In genomic region chr15:80127911-80128310, GRCh38 we compare ENCODE assay signal across 21 cellular contexts. TPM values are rescaled to one million over a fixed set of nuclear protein-coding genes. Genes with fewer than 3 reads are reported as not detected.
A peak's percentile ranks its signal among the peaks of the same experiment; 100 is the strongest.
DNase-seq lines count a peak whose midpoint lies in the region; ATAC-seq, FAIRE-seq and TF ChIP-seq lines count a peak whose summit lies in the region.
"Had no signal": no experiment of that assay in that cellular context is flagged by ENCODE, and none has a peak within 500 bp of the region (broad histone marks: within the 10 kb centered on the region; RNA-seq: fewer than 3 reads in every experiment).

No MANE protein-coding gene starts in this region.

- peaks cover 11% of the 10 kb centered on the region for H3K4me1 Mint-ChIP-seq in HFFc6 (ENCODE audit: low read depth)
- H3K4me1 Mint-ChIP-seq in endodermal cell = no peaks in the 10 kb centered on the region
- H3K4me1 Mint-ChIP-seq: B cell had no signal

- H3K4me2 ChIP-seq in GM23248 (ENCODE audit: unreplicated experiment) = no peak overlapping the region
- no peak overlapping the region for H3K4me2 ChIP-seq in endothelial cell of umbilical vein (ENCODE audit: insufficient read depth, low read length)

- no peaks in the 10 kb centered on the region for H3K9me3 Mint-ChIP-seq in HFFc6
- H3K9me3 Mint-ChIP-seq in endodermal cell = no peaks in the 10 kb centered on the region
- H3K9me3 Mint-ChIP-seq: CD8-positive, alpha-beta T cell; IgD-negative memory B cell had no signal

- DNase-seq in GM23248 (peak; percentile 30), HFFc6 (peak; percentile 1), adipocyte (ENCODE audit: low read depth) (peak; percentile 22), endothelial cell of umbilical vein (ENCODE audit: low read depth, low spot score) (peak; percentile 51), LoVo (ENCODE audit: low spot score) (no peak), endodermal cell (no peak)
- no peak for DNase-seq in stimulated activated CD4-positive, alpha-beta T cell treated with anti-CD3 and anti-CD28 coated beads, Interleukin-12 subunit alpha, Interleukin-12 subunit beta, amount 100 ng/mL, for 4 hours
- DNase-seq: CD8-positive, alpha-beta T cell; DMS 273 treated with DMSO at 0.1 percent for 48 hours; DMS53; DND-41; GDM1; GOT3; H7; KBM-7 had no signal

- H3K9me3 ChIP-seq in GM23248 (ENCODE audit: low read depth) (no peaks in the 10 kb centered on the region), adipocyte (ENCODE audit: control insufficient read depth, low read length) (no peaks in the 10 kb centered on the region), endothelial cell of umbilical vein (replicated peaks; ENCODE audit: control insufficient read depth, insufficient read depth, low read length) (no peaks in the 10 kb centered on the region), endodermal cell (ENCODE audit: control insufficient read depth, low read length) (peaks cover 11% of the 10 kb centered on the region)

- intact Hi-C loops in endothelial cell of umbilical vein (cut with micrococcal nuclease) = no loop called here

- 56 to 68% methylated on average over 2 of the region's 2 CpGs for WGBS in GM23248 (ENCODE audit: low coverage in 1 of 2, low lambda C conversion rate in 2 of 2, missing lambda C conversion rate in 2 of 2), 2 experiments
- 90 to 94% methylated on average over 2 of the region's 2 CpGs for WGBS in endodermal cell (ENCODE audit: insufficient coverage in 1 of 2, insufficient read length in 1 of 2), 2 experiments

- no peaks in the 10 kb centered on the region for H3K9me2 ChIP-seq in GM23248 (ENCODE audit: insufficient read depth)

- H3K79me2 ChIP-seq in GM23248 (ENCODE audit: insufficient read depth) = peaks cover 15% of the 10 kb centered on the region
- H3K79me2 ChIP-seq in endothelial cell of umbilical vein (ENCODE audit: control insufficient read depth, insufficient read depth, low read length) = peaks cover 2% of the 10 kb centered on the region

- TF ChIP-seq CTCF in HFFc6 (IDR thresholded peaks at IDR 0.05) = no peak
- no peak for TF ChIP-seq CTCF in endothelial cell of umbilical vein (IDR thresholded peaks at IDR 0.05; ENCODE audit: extremely low read depth in 1 of 2, insufficient read depth in 1 of 2, low read depth in 1 of 2, low read length in 2 of 2)
- no peak for TF ChIP-seq CTCF in endodermal cell (conservative IDR thresholded peaks at IDR 0.05)

- H3K27me3 ChIP-seq in GM23248 (replicated peaks; ENCODE audit: insufficient read depth) (no peaks in the 10 kb centered on the region), adipocyte (replicated peaks; ENCODE audit: control insufficient read depth, insufficient read depth, low read length) (no peaks in the 10 kb centered on the region), endothelial cell of umbilical vein (ENCODE audit: control insufficient read depth in 2 of 2, insufficient read depth in 2 of 2, low read length in 2 of 2) (no peaks in the 10 kb centered on the region), endodermal cell (ENCODE audit: control insufficient read depth, insufficient read depth, low read length, poor library complexity, severe bottlenecking) (no peaks in the 10 kb centered on the region)
- H3K27me3 ChIP-seq: BLaER1 treated with 17β-estradiol and CSF1 and Interleukin-3, amounts not matched to agents 10 nM and 100 nM had no signal

- FAIRE-seq in endothelial cell of umbilical vein (lab: Jason Lieb, UNC) = no peak
- FAIRE-seq: GM18507, HTR-8/SVneo had no signal

- H2AFZ ChIP-seq in GM23248 (no peak overlapping the region), endothelial cell of umbilical vein (ENCODE audit: low read depth, low read length) (no peak overlapping the region)

- dilution Hi-C loops in endothelial cell of umbilical vein (cut with MboI; ENCODE audit: extremely low pct_ligation_motif_present, low sequenced_read_pairs) = no loop called here

- no peak overlapping the region for H3K27ac ChIP-seq in GM23248
- H3K27ac ChIP-seq in endothelial cell of umbilical vein (ENCODE audit: insufficient read depth, low read depth, low read length) = peak overlapping the region; percentile 26
- no peak overlapping the region for H3K27ac ChIP-seq in endodermal cell (ENCODE audit: low read depth, low read length)
- H3K27ac ChIP-seq: BLaER1 treated with 17β-estradiol and CSF1 and Interleukin-3, amounts not matched to agents 10 nM and 100 nM had no signal

- no peaks in the 10 kb centered on the region for H3F3A ChIP-seq in GM23248 (ENCODE audit: insufficient read depth)

- H3K9me1 ChIP-seq in endothelial cell of umbilical vein (replicated peaks; ENCODE audit: control insufficient read depth, extremely low read depth, insufficient read depth, low read length) = no peaks in the 10 kb centered on the region

- H3K4me1 ChIP-seq in GM23248 (ENCODE audit: insufficient read depth) (no peaks in the 10 kb centered on the region), adipocyte (ENCODE audit: control insufficient read depth, insufficient read depth, low read length) (no peaks in the 10 kb centered on the region), endothelial cell of umbilical vein (ENCODE audit: control insufficient read depth, extremely low read depth, insufficient read depth, low read length) (peaks cover 12% of the 10 kb centered on the region), endodermal cell (ENCODE audit: control insufficient read depth, insufficient read depth, low read length) (no peaks in the 10 kb centered on the region)

- in situ Hi-C loops in GM23248 (cut with MboI) = no loop called here

- H3K27ac Mint-ChIP-seq in HFFc6 (peak overlapping the region; percentile 6; the same call in 1 of the 2 replicates), endodermal cell (no peak overlapping the region)
- H3K27ac Mint-ChIP-seq: B cell; CD8-positive, alpha-beta T cell; IgD-negative memory B cell had no signal

- peaks cover 41% of the 10 kb centered on the region for H3K36me3 Mint-ChIP-seq in HFFc6 (ENCODE audit: low read depth)
- peaks cover 67% of the 10 kb centered on the region for H3K36me3 Mint-ChIP-seq in endodermal cell (ENCODE audit: low read depth)

- CTCF ChIA-PET in endothelial cell of umbilical vein (lab: Charles Lee) = interaction anchor here (3.1 kb wide), 1 partner anchor 38 kb away, joined by 12 read pairs; no protein-coding TSS in a partner anchor

- H4K20me1 ChIP-seq in GM23248 (ENCODE audit: insufficient read depth) (no peaks in the 10 kb centered on the region), endothelial cell of umbilical vein (replicated peaks; ENCODE audit: control insufficient read depth, extremely low read depth, insufficient read depth, low read length) (no peaks in the 10 kb centered on the region)

- no TSS peak for BruUV-seq in endothelial cell of umbilical vein (replicated peaks; lab: Mats Ljungman, UMichigan)

- POLR2A ChIA-PET in endothelial cell of umbilical vein (lab: Charles Lee) = no interaction called here

- peaks cover 32% of the 10 kb centered on the region; the same call in 1 of the 2 replicates for H3K36me3 ChIP-seq in GM23248 (ENCODE audit: low read depth)
- H3K36me3 ChIP-seq in adipocyte (ENCODE audit: control insufficient read depth, insufficient read depth, low read length, severe bottlenecking) = peaks cover 64% of the 10 kb centered on the region
- H3K36me3 ChIP-seq in endothelial cell of umbilical vein (ENCODE audit: control insufficient read depth in 2 of 2, extremely low read depth in 1 of 2, insufficient read depth in 2 of 2, low read length in 2 of 2) = peaks cover 2 to 5% of the 10 kb centered on the region in 2 experiments
- H3K36me3 ChIP-seq in endodermal cell (ENCODE audit: control insufficient read depth, insufficient read depth, low read length) = peaks cover 85% of the 10 kb centered on the region

- TF ChIP-seq POLR2A in endothelial cell of umbilical vein (IDR thresholded peaks at IDR 0.05; ENCODE audit: low read depth, low read length) = no peak

- no peaks in the 10 kb centered on the region for H3K27me3 Mint-ChIP-seq in HFFc6 (ENCODE audit: insufficient read depth)
- no peaks in the 10 kb centered on the region for H3K27me3 Mint-ChIP-seq in endodermal cell (ENCODE audit: insufficient read depth)
- H3K27me3 Mint-ChIP-seq: B cell, IgD-negative memory B cell had no signal

- H3K4me3 Mint-ChIP-seq in HFFc6 (no peak overlapping the region), endodermal cell (no peak overlapping the region)
- H3K4me3 Mint-ChIP-seq: B cell; CD8-positive, alpha-beta T cell had no signal

- H3K4me3 ChIP-seq in GM23248 (no peak overlapping the region), adipocyte (ENCODE audit: low read length) (no peak overlapping the region), endothelial cell of umbilical vein (replicated peaks in 1 of 3; ENCODE audit: insufficient read depth in 1 of 3, low read depth in 1 of 3, low read length in 3 of 3) (no peak overlapping the region), endodermal cell (ENCODE audit: low read length) (no peak overlapping the region)
- H3K4me3 ChIP-seq: BLaER1 treated with 17β-estradiol and CSF1 and Interleukin-3, amounts not matched to agents 10 nM and 100 nM had no signal

- ATAC-seq in GM21390 (IDR thresholded peaks at IDR 0.05; ENCODE audit: unreplicated experiment) = no peak
- ATAC-seq: CD8-positive, alpha-beta T cell had no signal

- H3K9ac ChIP-seq in GM23248 (no peak overlapping the region), adipocyte (ENCODE audit: low read length) (no peak overlapping the region), endothelial cell of umbilical vein (replicated peaks; ENCODE audit: extremely low read depth, insufficient read depth, low read length) (no peak overlapping the region), endodermal cell (ENCODE audit: extremely low read depth, low read length, poor library complexity, severe bottlenecking) (no peak overlapping the region)
- H3K9ac ChIP-seq: BLaER1 treated with 17β-estradiol and CSF1 and Interleukin-3, amounts not matched to agents 10 nM and 100 nM had no signal

TF ChIP-seq in endothelial cell of umbilical vein, 7 proteins besides CTCF, POLR2A, EP300 and RAD21 (continues in another document):
- no peak for TF ChIP-seq POLR2AphosphoS5 (IDR thresholded peaks at IDR 0.05; ENCODE audit: insufficient read depth, low read depth, low read length)
- peak; percentile 16 for TF ChIP-seq JUN (IDR thresholded peaks at IDR 0.05; ENCODE audit: borderline replicate concordance, insufficient read depth, insufficient read length, low read depth)

RNA-seq across cellular contexts. Expression of gene FAH, which starts 24.9 kb away (rescaled TPM):
- 16.9 and 24.9 TPM in 2 replicates for total RNA-seq in GM23248 (2014; rRNA removed; shearing (Covaris generic))
- polyA plus RNA-seq in GM23248 (2016; fragmentation: Nextera tagmentation; extraction: Ambion mirVana) = 28.8 and 32.4 TPM in 2 replicates
- 10 to 100 TPM; 51.1 to 75.4 (median 61.1) TPM for total RNA-seq in HFFc6 (2021; fragmentation: NEBNext Ultra II Directional; extraction: Animal tissue kit (Norgen Biotek cat#: 25700))
- 18.2 and 18.9 TPM in 2 replicates for total RNA-seq in endothelial cell of umbilical vein
- polyA plus RNA-seq in endothelial cell of umbilical vein = 18.7 TPM in 2 replicates
- 17.0 and 19.5 TPM in 2 replicates for polyA plus RNA-seq in endothelial cell of umbilical vein (2011; cell fraction: cytosol; rRNA removed)
- polyA plus RNA-seq in endothelial cell of umbilical vein (2011; cell fraction: nucleus; rRNA removed) = 29.3 and 32.7 TPM in 2 replicates
- 28.3 and 37.5 TPM in 2 replicates for polyA plus RNA-seq in endothelial cell of umbilical vein (2012)
- polyA minus RNA-seq in endothelial cell of umbilical vein = 24.5 and 25.4 TPM in 2 replicates
- polyA minus RNA-seq in endothelial cell of umbilical vein (2011; cell fraction: cytosol; rRNA and poly(A)+ RNA removed) = 9.1 TPM
- 7.3 and 7.6 TPM in 2 replicates for polyA minus RNA-seq in endothelial cell of umbilical vein (2011; cell fraction: nucleus; rRNA and poly(A)+ RNA removed)
- 10 to 100 TPM; 11.9 to 14.2 TPM for total RNA-seq in endodermal cell
- 19.5 TPM for polyA plus RNA-seq in endodermal cell (2013, experiment 1 of 2)
- 15.9 TPM for polyA plus RNA-seq in endodermal cell (2013, experiment 2 of 2)

Comparison
In these comparisons a context has a peak if more than half of its experiments do, and no peak if none do; other contexts are left out.
1. DNase-seq: peak in GM23248 (single experiment), HFFc6 (single experiment), adipocyte (single experiment) and endothelial cell of umbilical vein (single experiment); none in stimulated activated CD4-positive, alpha-beta T cell treated with anti-CD3 and anti-CD28 coated beads, Interleukin-12 subunit alpha, Interleukin-12 subunit beta, amount 100 ng/mL, for 4 hours (single experiment), LoVo (single experiment) and endodermal cell (single experiment).